In genomic region chr1:38018864-38019343, GRCh38 we compare ENCODE assay signal across 8 cellular contexts. TPM values are rescaled to one million over a fixed set of nuclear protein-coding genes. Genes with fewer than 3 reads are reported as not detected.
DNase-seq lines count a peak whose midpoint lies in the region; ATAC-seq and TF ChIP-seq lines count a peak whose summit lies in the region.

No MANE protein-coding gene starts in this region.

- H3K27me3 Mint-ChIP-seq in activated naive CD8-positive, alpha-beta T cell treated with anti-CD3 and anti-CD28 coated beads for 36 hours, result no peaks in the 10 kb centered on the region

- no peaks in the 10 kb centered on the region for H4K20me1 ChIP-seq in fibroblast of lung (ENCODE audit: control insufficient read depth, extremely low read depth, insufficient read depth, low read length)

- peaks cover 13 to 50% (median 35%) of the 10 kb centered on the region in 9 donors for H3K4me1 ChIP-seq in heart right ventricle
- peaks cover 1% of the 10 kb centered on the region for H3K4me1 ChIP-seq in right cardiac atrium (ENCODE audit: control insufficient read depth, insufficient read depth, low read length)
- H3K4me1 ChIP-seq in Panc1 (ENCODE audit: control insufficient read depth, insufficient read depth, low read length), result peaks cover 18% of the 10 kb centered on the region
- H3K4me1 ChIP-seq in fibroblast of lung (ENCODE audit: control insufficient read depth, extremely low read depth, insufficient read depth, low read length), result peaks cover 2% of the 10 kb centered on the region
- H3K4me1 ChIP-seq in stomach, result peaks cover 29 to 62% (median 31%) of the 10 kb centered on the region in 4 donors

- H3K27ac ChIP-seq in heart right ventricle (peak overlapping the region in 1 of 10 donors; percentile 18), right cardiac atrium (ENCODE audit: low read length) (no peak overlapping the region), Panc1 (ENCODE audit: low read length) (no peak overlapping the region), fibroblast of lung (ENCODE audit: insufficient read depth, low read length) (no peak overlapping the region), stomach (no peak overlapping the region)

- DNase-seq in heart right ventricle (no peak), right cardiac atrium (no peak), Panc1 (ENCODE audit: low read depth, low spot score) (no peak), fibroblast of lung (ENCODE audit: low read depth in 2 of 2) (peak in 1 of 2 donors; percentile 75), stomach (no peak)
- no peak for DNase-seq in stimulated activated CD4-positive, alpha-beta T cell treated with anti-CD3 and anti-CD28 coated beads, Interleukin-4, amount 100 ng/mL, for 1 hour
- DNase-seq in activated naive CD8-positive, alpha-beta T cell treated with anti-CD3 and anti-CD28 coated beads for 36 hours, result no peak

- no peaks in the 10 kb centered on the region for H3K9me3 Mint-ChIP-seq in activated naive CD8-positive, alpha-beta T cell treated with anti-CD3 and anti-CD28 coated beads for 36 hours

- intact Hi-C loops in heart right ventricle (cut with DNase I) (loop anchor here in 2 of 10 donors (2.0 kb wide), 1 partner anchor 28 kb away; the partner anchor contains the start of gene SF3A3 (in 2 of the 2)), right cardiac atrium (cut with DNase I) (no loop called here), Panc1 (cut with micrococcal nuclease; ENCODE audit: unreplicated experiment) (loop anchor here (1.0 kb wide), 1 partner anchor 29 kb away; the partner anchor contains the start of gene SF3A3), stomach (cut with DNase I; ENCODE audit: low total_unique reads) (no loop called here)

- H3K9ac ChIP-seq in fibroblast of lung (ENCODE audit: insufficient read depth, low read length), result no peak overlapping the region

- no peak for ATAC-seq in heart right ventricle
- ATAC-seq in right cardiac atrium, result no peak
- ATAC-seq in Panc1, result peak; percentile 71
- ATAC-seq in HG03095 (IDR thresholded peaks at IDR 0.05; ENCODE audit: unreplicated experiment), result no peak

- TF ChIP-seq CTCF in heart right ventricle (IDR thresholded peaks at IDR 0.05), result peak; percentile 17 to 72 (median 60)
- TF ChIP-seq CTCF in Panc1 (IDR thresholded peaks at IDR 0.05), result peak; percentile 78
- TF ChIP-seq CTCF in fibroblast of lung (conservative IDR thresholded peaks at IDR 0.05 in 1 of 2, IDR thresholded peaks at IDR 0.05 in 1 of 2; ENCODE audit: low read depth in 1 of 2, low read length in 2 of 2), result peak; percentile 68 to 74
- TF ChIP-seq CTCF in stomach (IDR thresholded peaks at IDR 0.05), result peak in 5 of 7 experiments; percentile 9 to 44 (median 32)

- POLR2A ChIA-PET in Panc1 (lab: Charles Lee), result interaction anchor here (0.6 kb wide), 1 partner anchor 50 kb away, joined by 3 read pairs; no protein-coding TSS in a partner anchor

- H3K27me3 ChIP-seq in heart right ventricle (no peaks in the 10 kb centered on the region), right cardiac atrium (ENCODE audit: control insufficient read depth, insufficient read depth) (no peaks in the 10 kb centered on the region), Panc1 (ENCODE audit: control insufficient read depth, insufficient read depth, low read length) (no peaks in the 10 kb centered on the region), fibroblast of lung (ENCODE audit: control insufficient read depth, insufficient read depth, low read length) (no peaks in the 10 kb centered on the region), stomach (no peaks in the 10 kb centered on the region)

- in situ Hi-C loops in Panc1 (cut with HindIII; ENCODE audit: low pct_unique_long_range_greater_than_20kb, low sequenced_read_pairs), result no loop called here

- no peak overlapping the region for H3K27ac Mint-ChIP-seq in activated naive CD8-positive, alpha-beta T cell treated with anti-CD3 and anti-CD28 coated beads for 36 hours

- H3K36me3 Mint-ChIP-seq in activated naive CD8-positive, alpha-beta T cell treated with anti-CD3 and anti-CD28 coated beads for 36 hours, result peaks cover 29% of the 10 kb centered on the region

- H3K4me2 ChIP-seq in fibroblast of lung (ENCODE audit: extremely low read depth, insufficient read depth, low read length), result no peak overlapping the region

- no TSS peak for BruUV-seq in Panc1 (replicated peaks; lab: Mats Ljungman, UMichigan)

- TF ChIP-seq POLR2A in stomach (IDR thresholded peaks at IDR 0.05), result no peak

- H3K4me3 ChIP-seq in heart right ventricle (no peak overlapping the region), right cardiac atrium (ENCODE audit: low read length) (no peak overlapping the region), Panc1 (ENCODE audit: low read depth in 2 of 2, low read length in 2 of 2) (no peak overlapping the region), fibroblast of lung (replicated peaks in 1 of 4; ENCODE audit: control extremely low read depth in 1 of 4, insufficient read depth in 1 of 4, low read depth in 3 of 4, low read length in 4 of 4) (no peak overlapping the region), stomach (no peak overlapping the region)

- CTCF ChIA-PET in Panc1 (lab: Charles Lee), result interaction anchor here (0.6 to 0.7 kb wide), 8 partner anchors 17 to 552 kb away, joined by 3 to 8 read pairs (median 6); no protein-coding TSS in a partner anchor

- WGBS in heart right ventricle, 2 donors, result 78 to 80% methylated on average over 6 of the region's 6 CpGs
- WGBS in right cardiac atrium, result 74% methylated on average over 6 of the region's 6 CpGs
- WGBS in stomach, 5 donors, result 70 to 78% (median 71%) methylated on average over 6 of the region's 6 CpGs

- H3K79me2 ChIP-seq in fibroblast of lung (ENCODE audit: control insufficient read depth, insufficient read depth, low read length), result peaks cover 33% of the 10 kb centered on the region

- no peak overlapping the region for H3K4me3 Mint-ChIP-seq in activated naive CD8-positive, alpha-beta T cell treated with anti-CD3 and anti-CD28 coated beads for 36 hours

- H3K36me3 ChIP-seq in heart right ventricle (peaks cover 0 to 91% (median 56%) of the 10 kb centered on the region in 9 donors), Panc1 (ENCODE audit: control insufficient read depth, insufficient read depth, low read length) (peaks cover 35% of the 10 kb centered on the region), fibroblast of lung (ENCODE audit: control insufficient read depth, insufficient read depth, low read length) (peaks cover 19% of the 10 kb centered on the region), stomach (peaks cover 60 to 80% (median 79%) of the 10 kb centered on the region in 4 donors)

- TF ChIP-seq EP300 in stomach (IDR thresholded peaks at IDR 0.05), result no peak

- peaks cover 26% of the 10 kb centered on the region for H3K4me1 Mint-ChIP-seq in activated naive CD8-positive, alpha-beta T cell treated with anti-CD3 and anti-CD28 coated beads for 36 hours

- no peak overlapping the region for H2AFZ ChIP-seq in fibroblast of lung (ENCODE audit: low read length)

- H3K9me3 ChIP-seq in heart right ventricle (no peaks in the 10 kb centered on the region), right cardiac atrium (ENCODE audit: control insufficient read depth, low read length) (no peaks in the 10 kb centered on the region), Panc1 (ENCODE audit: control insufficient read depth, insufficient read depth, low read depth, low read length) (no peaks in the 10 kb centered on the region), fibroblast of lung (ENCODE audit: control insufficient read depth, insufficient read depth, low read depth, low read length) (no peaks in the 10 kb centered on the region), stomach (no peaks in the 10 kb centered on the region)

RNA-seq across cellular contexts. Expression of gene UTP11, which starts 6.4 kb away (rescaled TPM):
- total RNA-seq in heart right ventricle, result 10 to 100 TPM; 24.1 to 59.8 (median 37.1) TPM
- 10 to 100 TPM; 22.9 to 34.2 TPM for polyA plus RNA-seq in heart right ventricle
- 10 to 100 TPM; 25.5 to 31.9 (median 30.0) TPM for total RNA-seq in right cardiac atrium
- 34.5 TPM for polyA plus RNA-seq in right cardiac atrium
- 53.8 TPM for total RNA-seq in Panc1 (2021; ENCODE audit: unreplicated experiment)
- 28.6 TPM for polyA plus RNA-seq in Panc1 (2012; ENCODE audit: insufficient read length)
- 34.8 and 39.5 TPM in 2 replicates for total RNA-seq in fibroblast of lung
- polyA plus RNA-seq in fibroblast of lung, result 56.5 and 63.7 TPM in 2 replicates
- polyA plus RNA-seq in fibroblast of lung (2012), result 57.6 and 60.0 TPM in 2 replicates
- polyA minus RNA-seq in fibroblast of lung (ENCODE audit: low replicate concordance), result 2.5 and 9.0 TPM in 2 replicates
- 10 to 100 TPM in 3 of 5 donors, 1 to 10 TPM in 2; 1.4 to 43.7 (median 10.3) TPM for total RNA-seq in stomach
- 10 to 100 TPM; 22.1 to 24.5 (median 23.1) TPM for polyA plus RNA-seq in stomach
- 10 to 100 TPM; 83.5 to 89.2 TPM for total RNA-seq in activated naive CD8-positive, alpha-beta T cell treated with anti-CD3 and anti-CD28 coated beads for 36 hours

RNA-seq across cellular contexts. Expression of gene FHL3, which starts 13.6 kb away (rescaled TPM):
- total RNA-seq in heart right ventricle (10 to 100 TPM in 3 of 10 donors, 1 to 10 TPM in 7; 5.8 to 23.8 (median 8.3) TPM), right cardiac atrium (10 to 100 TPM in 1 of 4 donors, 1 to 10 TPM in 3; 8.1 to 15.6 (median 9.1) TPM), Panc1 (2021; ENCODE audit: unreplicated experiment) (23.4 TPM), fibroblast of lung (13.9 and 14.4 TPM in 2 replicates), stomach (10 to 100 TPM in 2 of 5 donors, 1 to 10 TPM in 2, under 1 TPM in 1; 0.58 to 30.4 (median 9.5) TPM)
- polyA plus RNA-seq in heart right ventricle (10 to 100 TPM; 11.6 to 14.9 TPM), right cardiac atrium (9.7 TPM), fibroblast of lung (14.7 and 25.0 TPM in 2 replicates), stomach (10 to 100 TPM; 18.1 to 28.2 (median 21.7) TPM)
- 29.7 TPM for polyA plus RNA-seq in Panc1 (2012; ENCODE audit: insufficient read length)
- polyA plus RNA-seq in fibroblast of lung (2012), result 44.6 and 64.8 TPM in 2 replicates
- polyA minus RNA-seq in fibroblast of lung (ENCODE audit: low replicate concordance), result 129 and 132 TPM in 2 replicates
- total RNA-seq in activated naive CD8-positive, alpha-beta T cell treated with anti-CD3 and anti-CD28 coated beads for 36 hours, result 10 to 100 TPM; 26.5 to 27.7 TPM

RNA-seq across cellular contexts. Expression of gene POU3F1, which starts 27.7 kb away (rescaled TPM):
- under 1 TPM in 2 of 10 donors, not detected in 8; 0.13 to 0.22 TPM for total RNA-seq in heart right ventricle
- polyA plus RNA-seq in heart right ventricle, result under 1 TPM in 1 of 2 donors, not detected in 1; 0.03 TPM
- under 1 TPM in 3 of 4 donors, not detected in 1; 0.09 to 0.17 (median 0.17) TPM for total RNA-seq in right cardiac atrium
- 0.07 TPM for polyA plus RNA-seq in right cardiac atrium
- total RNA-seq in Panc1 (2021; ENCODE audit: unreplicated experiment), result 0.08 TPM
- polyA plus RNA-seq in Panc1 (2012; ENCODE audit: insufficient read length), result not detected
- total RNA-seq in fibroblast of lung, result under 0.01 TPM in 1 of 2 replicates, not detected in the other
- not detected in 2 replicates for polyA plus RNA-seq in fibroblast of lung
- polyA plus RNA-seq in fibroblast of lung (2012), result not detected in 2 replicates
- not detected in 2 replicates for polyA minus RNA-seq in fibroblast of lung (ENCODE audit: low replicate concordance)
- total RNA-seq in stomach, result not detected
- under 1 TPM in 1 of 3 donors, not detected in 2; 0.20 TPM for polyA plus RNA-seq in stomach
- total RNA-seq in activated naive CD8-positive, alpha-beta T cell treated with anti-CD3 and anti-CD28 coated beads for 36 hours, result under 1 TPM in 1 of 2 experiments, not detected in 1; 0.10 TPM

RNA-seq across cellular contexts. Expression of gene SF3A3, which starts 29.1 kb away (rescaled TPM):
- 10 to 100 TPM; 21.0 to 30.3 (median 27.1) TPM for total RNA-seq in heart right ventricle
- polyA plus RNA-seq in heart right ventricle, result 10 to 100 TPM; 14.2 to 18.6 TPM
- total RNA-seq in right cardiac atrium, result 10 to 100 TPM; 25.2 to 34.1 (median 31.0) TPM
- polyA plus RNA-seq in right cardiac atrium, result 14.4 TPM
- total RNA-seq in Panc1 (2021; ENCODE audit: unreplicated experiment), result 85.8 TPM
- 94.1 TPM for polyA plus RNA-seq in Panc1 (2012; ENCODE audit: insufficient read length)
- 72.3 and 97.8 TPM in 2 replicates for total RNA-seq in fibroblast of lung
- polyA plus RNA-seq in fibroblast of lung, result 60.3 and 62.4 TPM in 2 replicates
- polyA plus RNA-seq in fibroblast of lung (2012), result 61.1 and 76.1 TPM in 2 replicates
- polyA minus RNA-seq in fibroblast of lung (ENCODE audit: low replicate concordance), result 8.6 and 17.5 TPM in 2 replicates
- total RNA-seq in stomach, result 100 to 1,000 TPM in 1 of 5 donors, 10 to 100 TPM in 3, 1 to 10 TPM in 1; 8.2 to 102 (median 72.3) TPM
- polyA plus RNA-seq in stomach, result 10 to 100 TPM; 17.1 to 19.9 (median 18.6) TPM
- 100 to 1,000 TPM; 121 to 125 TPM for total RNA-seq in activated naive CD8-positive, alpha-beta T cell treated with anti-CD3 and anti-CD28 coated beads for 36 hours
